Comparison of ENCODE assay signal across 33 cellular contexts in genomic region chr5:9233035-9233434, GRCh38.
"Had no signal": no experiment of that assay in that cellular context is flagged by ENCODE, and none has a peak within 500 bp of the region (broad histone marks: within the 10 kb centered on the region; RNA-seq: fewer than 3 reads in every experiment).

No MANE protein-coding gene starts in this region.

- H3K27ac Mint-ChIP-seq: activated CD4-positive, alpha-beta memory T cell treated with anti-CD3 and anti-CD28 coated beads for 36 hours; activated CD4-positive, alpha-beta T cell treated with anti-CD3 and anti-CD28 coated beads for 36 hours; activated CD4-positive, alpha-beta T cell treated with anti-CD3 and anti-CD28 coated beads, Interleukin-2, amount 10 ng/mL, durations not matched to agents 24 days and 14 days; activated CD8-positive, alpha-beta memory T cell treated with anti-CD3 and anti-CD28 coated beads, Interleukin-2, amount 10 ng/mL, durations not matched to agents 7 days and 5 days; activated CD8-positive, alpha-beta T cell treated with anti-CD3 and anti-CD28 coated beads, Interleukin-2, amount 10 ng/mL, durations not matched to agents 7 days and 5 days; activated naive CD4-positive, alpha-beta T cell treated with anti-CD3 and anti-CD28 coated beads for 36 hours; activated naive CD4-positive, alpha-beta T cell treated with anti-CD3 and anti-CD28 coated beads, Interleukin-2, amount 50 U/mL, for 24 hours; activated naive CD8-positive, alpha-beta T cell treated with anti-CD3 and anti-CD28 coated beads for 36 hours; activated naive CD8-positive, alpha-beta T cell treated with anti-CD3 and anti-CD28 coated beads, Interleukin-2, amount 50 U/mL, for 24 hours; activated T-helper 1 cell treated with anti-CD3 and anti-CD28 coated beads, Interleukin-12 subunit alpha, Interleukin-12 subunit beta, Interleukin-2, Interleukin-4 antibody, amounts not matched to agents 30 ng/mL and 10 ng/mL and 1 ng/mL, durations not matched to agents 14 hours and 24 hours and 36 hours; activated T-helper 2 cell treated with anti-CD3 and anti-CD28 coated beads, Interferon-gamma antibody, Interleukin-2, Interleukin-4, amounts not matched to agents 10 μg/mL and 5 μg/mL and 100 μg/mL, durations not matched to agents 14 hours and 24 hours and 36 hours; dendritic cell treated with granulocyte-macrophage colony-stimulating factor and Interleukin-4, amounts not matched to agents 40 ng/mL and 50 ng/mL, for 4 days; endodermal cell; T-helper 17 cell had no signal

- H3K4me3 Mint-ChIP-seq: activated CD4-positive, alpha-beta memory T cell treated with anti-CD3 and anti-CD28 coated beads for 36 hours; activated CD4-positive, alpha-beta T cell treated with anti-CD3 and anti-CD28 coated beads for 36 hours; activated CD4-positive, alpha-beta T cell treated with anti-CD3 and anti-CD28 coated beads, Interleukin-2, amount 10 ng/mL, durations not matched to agents 24 days and 14 days; activated CD8-positive, alpha-beta memory T cell treated with anti-CD3 and anti-CD28 coated beads, Interleukin-2, amount 10 ng/mL, durations not matched to agents 7 days and 5 days; activated CD8-positive, alpha-beta T cell treated with anti-CD3 and anti-CD28 coated beads, Interleukin-2, amount 10 ng/mL, durations not matched to agents 7 days and 5 days; activated naive CD4-positive, alpha-beta T cell treated with anti-CD3 and anti-CD28 coated beads for 36 hours; activated naive CD4-positive, alpha-beta T cell treated with anti-CD3 and anti-CD28 coated beads, Interleukin-2, amount 50 U/mL, for 24 hours; activated naive CD8-positive, alpha-beta T cell treated with anti-CD3 and anti-CD28 coated beads for 36 hours; activated naive CD8-positive, alpha-beta T cell treated with anti-CD3 and anti-CD28 coated beads, Interleukin-2, amount 50 U/mL, for 24 hours; activated T-helper 1 cell treated with anti-CD3 and anti-CD28 coated beads, Interleukin-12 subunit alpha, Interleukin-12 subunit beta, Interleukin-2, Interleukin-4 antibody, amounts not matched to agents 30 ng/mL and 10 ng/mL and 1 ng/mL, durations not matched to agents 14 hours and 24 hours and 36 hours; dendritic cell treated with granulocyte-macrophage colony-stimulating factor and Interleukin-4, amounts not matched to agents 40 ng/mL and 50 ng/mL, for 4 days; endodermal cell; T-helper 17 cell had no signal

- DNase-seq: activated CD4-positive, alpha-beta memory T cell treated with anti-CD3 and anti-CD28 coated beads for 36 hours; activated CD4-positive, alpha-beta T cell treated with anti-CD3 and anti-CD28 coated beads for 36 hours; activated CD4-positive, alpha-beta T cell treated with anti-CD3 and anti-CD28 coated beads, Interleukin-2, amount 10 ng/mL, durations not matched to agents 24 days and 14 days; activated CD4-positive, CD25-positive, alpha-beta regulatory T cell; activated CD4-positive, CD25-positive, alpha-beta regulatory T cell treated with anti-CD3 and anti-CD28 coated beads, Interleukin-2, amount 50 U/mL, for 72 hours; activated CD8-positive, alpha-beta memory T cell treated with anti-CD3 and anti-CD28 coated beads, Interleukin-2, amount 10 ng/mL, durations not matched to agents 7 days and 5 days; activated CD8-positive, alpha-beta memory T cell treated with anti-CD3 and anti-CD28 coated beads, Interleukin-2, amount 50 U/mL, for 4 hours; activated CD8-positive, alpha-beta T cell treated with anti-CD3 and anti-CD28 coated beads, Interleukin-2, amount 10 ng/mL, durations not matched to agents 7 days and 5 days; activated effector memory CD4-positive, alpha-beta T cell treated with anti-CD3 and anti-CD28 coated beads, Interleukin-2, amount 50 U/mL, for 16 hours; activated naive CD4-positive, alpha-beta T cell treated with anti-CD3 and anti-CD28 coated beads for 36 hours; activated naive CD8-positive, alpha-beta T cell treated with anti-CD3 and anti-CD28 coated beads for 36 hours; activated naive CD8-positive, alpha-beta T cell treated with anti-CD3 and anti-CD28 coated beads, Interleukin-2, amount 50 U/mL, for 24 hours; activated T-cell treated with anti-CD3 and anti-CD28 coated beads, Interleukin-2, amount 50 U/mL, for 1 hour; activated T-cell treated with anti-CD3 and anti-CD28 coated beads, Interleukin-2, amount 50 U/mL, for 48 hours; adrenal gland; amygdala; aorta; body of pancreas; central memory CD4-positive, alpha-beta T cell; cerebellar nuclear complex; dorsolateral prefrontal cortex; effector memory CD4-positive, alpha-beta T cell; endodermal cell; gastrocnemius medialis; glutamatergic neuron; heart left ventricle; T-helper 1 cell; T-helper 17 cell had no signal

- H3K36me3 Mint-ChIP-seq: activated CD8-positive, alpha-beta memory T cell treated with anti-CD3 and anti-CD28 coated beads, Interleukin-2, amount 10 ng/mL, durations not matched to agents 7 days and 5 days; activated naive CD4-positive, alpha-beta T cell treated with anti-CD3 and anti-CD28 coated beads, Interleukin-2, amount 50 U/mL, for 24 hours; activated naive CD8-positive, alpha-beta T cell treated with anti-CD3 and anti-CD28 coated beads for 36 hours had no signal

- H3K27me3 Mint-ChIP-seq: activated CD4-positive, alpha-beta memory T cell treated with anti-CD3 and anti-CD28 coated beads for 36 hours; activated CD4-positive, alpha-beta T cell treated with anti-CD3 and anti-CD28 coated beads for 36 hours; activated CD4-positive, alpha-beta T cell treated with anti-CD3 and anti-CD28 coated beads, Interleukin-2, amount 10 ng/mL, durations not matched to agents 24 days and 14 days; activated CD8-positive, alpha-beta memory T cell treated with anti-CD3 and anti-CD28 coated beads, Interleukin-2, amount 10 ng/mL, durations not matched to agents 7 days and 5 days; activated naive CD4-positive, alpha-beta T cell treated with anti-CD3 and anti-CD28 coated beads, Interleukin-2, amount 50 U/mL, for 24 hours; activated naive CD8-positive, alpha-beta T cell treated with anti-CD3 and anti-CD28 coated beads for 36 hours; activated naive CD8-positive, alpha-beta T cell treated with anti-CD3 and anti-CD28 coated beads, Interleukin-2, amount 50 U/mL, for 24 hours; dendritic cell treated with granulocyte-macrophage colony-stimulating factor and Interleukin-4, amounts not matched to agents 40 ng/mL and 50 ng/mL, for 4 days; T-helper 17 cell had no signal

- H3K4me1 Mint-ChIP-seq: activated CD4-positive, alpha-beta T cell treated with anti-CD3 and anti-CD28 coated beads for 36 hours; activated CD4-positive, alpha-beta T cell treated with anti-CD3 and anti-CD28 coated beads, Interleukin-2, amount 10 ng/mL, durations not matched to agents 24 days and 14 days; activated CD8-positive, alpha-beta memory T cell treated with anti-CD3 and anti-CD28 coated beads, Interleukin-2, amount 10 ng/mL, durations not matched to agents 7 days and 5 days; activated naive CD4-positive, alpha-beta T cell treated with anti-CD3 and anti-CD28 coated beads, Interleukin-2, amount 50 U/mL, for 24 hours; activated naive CD8-positive, alpha-beta T cell treated with anti-CD3 and anti-CD28 coated beads for 36 hours; activated naive CD8-positive, alpha-beta T cell treated with anti-CD3 and anti-CD28 coated beads, Interleukin-2, amount 50 U/mL, for 24 hours; endodermal cell; T-helper 17 cell had no signal

- ATAC-seq: activated CD4-positive, alpha-beta T cell treated with anti-CD3 and anti-CD28 coated beads for 36 hours; activated CD8-positive, alpha-beta memory T cell treated with anti-CD3 and anti-CD28 coated beads, Interleukin-2, amount 10 ng/mL, durations not matched to agents 7 days and 5 days; activated CD8-positive, alpha-beta T cell treated with anti-CD3 and anti-CD28 coated beads, Interleukin-2, amount 10 ng/mL, durations not matched to agents 7 days and 5 days; activated naive CD8-positive, alpha-beta T cell treated with anti-CD3 and anti-CD28 coated beads, Interleukin-2, amount 50 U/mL, for 24 hours; body of pancreas; esophagus mucosa; gastrocnemius medialis; heart left ventricle; T-helper 17 cell had no signal

- H3K9me3 Mint-ChIP-seq: activated CD4-positive, alpha-beta T cell treated with anti-CD3 and anti-CD28 coated beads, Interleukin-2, amount 10 ng/mL, durations not matched to agents 24 days and 14 days; dendritic cell treated with granulocyte-macrophage colony-stimulating factor and Interleukin-4, amounts not matched to agents 40 ng/mL and 50 ng/mL, for 4 days; endodermal cell had no signal
